Comparison of ENCODE assay signal across 12 cellular contexts in genomic region chr14:28294834-28295440, GRCh38.
DNase-seq lines count a peak whose midpoint lies in the region; ATAC-seq, FAIRE-seq and TF ChIP-seq lines count a peak whose summit lies in the region.
"Had no signal": no experiment of that assay in that cellular context is flagged by ENCODE, and none has a peak within 500 bp of the region (broad histone marks: within the 10 kb centered on the region; RNA-seq: fewer than 3 reads in every experiment).

No MANE protein-coding gene starts in this region.

- no peak for FAIRE-seq in A549 (lab: Jason Lieb, UNC)
- FAIRE-seq: small intestine had no signal

- CTCF ChIA-PET in A549 (lab: Yijun Ruan, JAX): no interaction called here
- CTCF ChIA-PET in Panc1 (lab: Charles Lee): no interaction called here

- TF ChIP-seq EP300 in A549 (IDR thresholded peaks at IDR 0.05): no peak

- peak; percentile 10; the same call in 1 of the 3 replicates for TF ChIP-seq CTCF in A549 (IDR thresholded peaks at IDR 0.05)
- TF ChIP-seq CTCF in Panc1 (IDR thresholded peaks at IDR 0.05): 0 out of 2 replicates have a peak, but pooled peaks have one; percentile 15
- TF ChIP-seq CTCF in GM10266 (IDR thresholded peaks at IDR 0.05; ENCODE audit: control insufficient read depth, insufficient read depth, low read depth, missing control alignments): no peak

- DNase-seq in A549 (ENCODE audit: low read depth in 1 of 2, low spot score in 1 of 2) (peak in 1 of 2 experiments; percentile 42), H4 (ENCODE audit: low spot score) (peak; percentile 65), Panc1 (ENCODE audit: low read depth, low spot score) (no peak), fibroblast of gingiva (ENCODE audit: low read depth) (peak; percentile 27), head of caudate nucleus (no peak), mesenteric fat pad (ENCODE audit: low spot score) (no peak), GM10266 (ENCODE audit: extremely low spot score) (no peak)
- DNase-seq: CD4-positive, alpha-beta memory T cell; islet precursor cell; small intestine; T-helper 1 cell had no signal

- H3K4me2 ChIP-seq in A549: no peak overlapping the region

- H3K27ac ChIP-seq in A549 (no peak overlapping the region), Panc1 (ENCODE audit: low read length) (no peak overlapping the region)

- POLR2A ChIA-PET in A549 (lab: Yijun Ruan, JAX) (no interaction called here), Panc1 (lab: Charles Lee) (no interaction called here)

- H3K9me3 ChIP-seq in A549 (peaks cover 13% of the 10 kb centered on the region; the same call in 1 of the 3 replicates), Panc1 (ENCODE audit: control insufficient read depth, insufficient read depth, low read depth, low read length) (no peaks in the 10 kb centered on the region)

- in situ Hi-C loops in Panc1 (cut with HindIII; ENCODE audit: low pct_unique_long_range_greater_than_20kb, low sequenced_read_pairs): no loop called here

- H3K36me3 ChIP-seq in Panc1 (ENCODE audit: control insufficient read depth, insufficient read depth, low read length): no peaks in the 10 kb centered on the region

- H3K4me1 ChIP-seq in A549 (no peaks in the 10 kb centered on the region), Panc1 (ENCODE audit: control insufficient read depth, insufficient read depth, low read length) (no peaks in the 10 kb centered on the region)

- intact Hi-C loops in Panc1 (cut with micrococcal nuclease; ENCODE audit: unreplicated experiment) (no loop called here), head of caudate nucleus (cut with DNase I) (no loop called here)

- no peak for TF ChIP-seq POLR2A in A549 (IDR thresholded peaks at IDR 0.05; ENCODE audit: low read length)

- peak in 1 of 2 experiments; percentile 33; a peak in 2 of 5 replicates for TF ChIP-seq RAD21 in A549 (conservative IDR thresholded peaks at IDR 0.05 in 1 of 2, IDR thresholded peaks at IDR 0.05 in 1 of 2)

- ATAC-seq in A549: no peak
- no peak for ATAC-seq in Panc1
- no peak for ATAC-seq in HG03095 (IDR thresholded peaks at IDR 0.05; ENCODE audit: unreplicated experiment)

- H3K4me3 ChIP-seq in A549 (no peak overlapping the region), Panc1 (ENCODE audit: low read depth in 2 of 2, low read length in 2 of 2) (no peak overlapping the region)

- H3K27me3 ChIP-seq in Panc1 (ENCODE audit: control insufficient read depth, insufficient read depth, low read length): no peaks in the 10 kb centered on the region

- no TSS peak for BruUV-seq in Panc1 (replicated peaks; lab: Mats Ljungman, UMichigan)

- 73% methylated on average over 6 of the region's 6 CpGs for WGBS in A549 (ENCODE audit: missing lambda C conversion rate)

TF ChIP-seq in A549, 52 proteins besides CTCF, POLR2A, EP300 and RAD21:
- TF ChIP-seq RCOR1 (IDR thresholded peaks at IDR 0.05; ENCODE audit: low read depth, low read length): no peak
- TF ChIP-seq CEBPB (IDR thresholded peaks at IDR 0.05): no peak
- no peak for TF ChIP-seq RARB (CRISPR knock-in tag; IDR thresholded peaks at IDR 0.05)
- TF ChIP-seq, protein P1, sequence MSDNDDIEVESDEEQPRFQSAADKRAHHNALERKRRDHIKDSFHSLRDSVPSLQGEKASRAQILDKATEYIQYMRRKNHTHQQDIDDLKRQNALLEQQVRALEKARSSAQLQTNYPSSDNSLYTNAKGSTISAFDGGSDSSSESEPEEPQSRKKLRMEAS (IDR thresholded peaks at IDR 0.05): no peak
- TF ChIP-seq, protein P2, sequence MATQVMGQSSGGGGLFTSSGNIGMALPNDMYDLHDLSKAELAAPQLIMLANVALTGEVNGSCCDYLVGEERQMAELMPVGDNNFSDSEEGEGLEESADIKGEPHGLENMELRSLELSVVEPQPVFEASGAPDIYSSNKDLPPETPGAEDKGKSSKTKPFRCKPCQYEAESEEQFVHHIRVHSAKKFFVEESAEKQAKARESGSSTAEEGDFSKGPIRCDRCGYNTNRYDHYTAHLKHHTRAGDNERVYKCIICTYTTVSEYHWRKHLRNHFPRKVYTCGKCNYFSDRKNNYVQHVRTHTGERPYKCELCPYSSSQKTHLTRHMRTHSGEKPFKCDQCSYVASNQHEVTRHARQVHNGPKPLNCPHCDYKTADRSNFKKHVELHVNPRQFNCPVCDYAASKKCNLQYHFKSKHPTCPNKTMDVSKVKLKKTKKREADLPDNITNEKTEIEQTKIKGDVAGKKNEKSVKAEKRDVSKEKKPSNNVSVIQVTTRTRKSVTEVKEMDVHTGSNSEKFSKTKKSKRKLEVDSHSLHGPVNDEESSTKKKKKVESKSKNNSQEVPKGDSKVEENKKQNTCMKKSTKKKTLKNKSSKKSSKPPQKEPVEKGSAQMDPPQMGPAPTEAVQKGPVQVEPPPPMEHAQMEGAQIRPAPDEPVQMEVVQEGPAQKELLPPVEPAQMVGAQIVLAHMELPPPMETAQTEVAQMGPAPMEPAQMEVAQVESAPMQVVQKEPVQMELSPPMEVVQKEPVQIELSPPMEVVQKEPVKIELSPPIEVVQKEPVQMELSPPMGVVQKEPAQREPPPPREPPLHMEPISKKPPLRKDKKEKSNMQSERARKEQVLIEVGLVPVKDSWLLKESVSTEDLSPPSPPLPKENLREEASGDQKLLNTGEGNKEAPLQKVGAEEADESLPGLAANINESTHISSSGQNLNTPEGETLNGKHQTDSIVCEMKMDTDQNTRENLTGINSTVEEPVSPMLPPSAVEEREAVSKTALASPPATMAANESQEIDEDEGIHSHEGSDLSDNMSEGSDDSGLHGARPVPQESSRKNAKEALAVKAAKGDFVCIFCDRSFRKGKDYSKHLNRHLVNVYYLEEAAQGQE (IDR thresholded peaks at IDR 0.05): no peak
- no peak for TF ChIP-seq TFCP2L1 (CRISPR knock-in tag; IDR thresholded peaks at IDR 0.05)
- TF ChIP-seq MYC (IDR thresholded peaks at IDR 0.05; ENCODE audit: borderline replicate concordance, low read length): no peak
- TF ChIP-seq ATOH8 (CRISPR knock-in tag; IDR thresholded peaks at IDR 0.05; ENCODE audit: low read depth): no peak
- TF ChIP-seq RNF2 (IDR thresholded peaks at IDR 0.05; ENCODE audit: borderline replicate concordance, low read depth): no peak
- TF ChIP-seq EHF (CRISPR knock-in tag; IDR thresholded peaks at IDR 0.05): no peak
- TF ChIP-seq GATA3 (IDR thresholded peaks at IDR 0.05; ENCODE audit: borderline replicate concordance): no peak
- TF ChIP-seq MAZ (IDR thresholded peaks at IDR 0.05; ENCODE audit: borderline replicate concordance, low read depth, low read length): no peak

Comparison
In these comparisons a context has a peak if more than half of its experiments do, and no peak if none do; other contexts are left out.
1. DNase-seq: peak in H4 (single experiment) and fibroblast of gingiva (single experiment); none in Panc1 (single experiment), head of caudate nucleus (0 of 42), mesenteric fat pad (single experiment) and GM10266 (single experiment).